Comparison of ENCODE assay signal across 2 cellular contexts in the genomic region with DNA sequence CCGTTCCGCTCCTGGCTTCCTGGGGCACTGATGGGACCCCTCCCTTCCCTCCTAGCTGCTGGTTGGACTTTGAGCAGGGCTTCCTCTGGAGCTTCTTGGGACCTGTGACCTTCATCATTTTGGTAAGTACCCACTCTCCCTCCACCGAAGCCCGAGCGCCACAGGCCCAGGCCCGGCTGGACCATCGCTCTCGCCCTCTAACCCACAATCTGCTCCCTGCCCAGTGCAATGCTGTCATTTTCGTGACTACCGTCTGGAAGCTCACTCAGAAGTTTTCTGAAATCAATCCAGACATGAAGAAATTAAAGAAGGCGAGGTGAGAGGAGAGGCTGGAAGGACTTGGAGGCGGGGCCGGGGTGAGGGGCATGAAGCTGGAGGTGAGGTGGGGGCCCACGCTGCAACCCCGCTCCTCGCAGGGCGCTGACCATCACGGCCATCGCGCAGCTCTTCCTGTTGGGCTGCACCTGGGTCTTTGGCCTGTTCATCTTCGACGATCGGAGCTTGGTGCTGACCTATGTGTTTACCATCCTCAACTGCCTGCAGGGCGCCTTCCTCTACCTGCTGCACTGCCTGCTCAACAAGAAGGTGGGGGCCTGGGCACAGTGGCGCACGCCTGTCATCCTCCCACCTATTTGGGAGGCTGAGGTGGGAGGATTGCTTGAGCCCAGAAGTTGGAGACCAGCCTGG.
TF ChIP-seq lines count a peak whose summit lies in the region.

No MANE protein-coding gene starts in this region.

TF ChIP-seq in GM12891, 5 proteins besides CTCF, POLR2A, EP300 and RAD21:
- TF ChIP-seq SPI1 (IDR thresholded peaks at IDR 0.05; ENCODE audit: low read depth, low read length) (no peak), TAF1 (IDR thresholded peaks at IDR 0.05; ENCODE audit: low read depth, low read length) (no peak), PAX5 (IDR thresholded peaks at IDR 0.05; ENCODE audit: insufficient read depth, low read length, severe bottlenecking) (no peak), POU2F2 (IDR thresholded peaks at IDR 0.05; ENCODE audit: low read depth, low read length) (no peak), POLR2AphosphoS5 (IDR thresholded peaks at IDR 0.05; ENCODE audit: low read depth, low read length) (no peak)

TF ChIP-seq in H1, 55 proteins besides CTCF, POLR2A, EP300 and RAD21:
- TF ChIP-seq CREB1 (IDR thresholded peaks at IDR 0.05) (no peak), SP4 (IDR thresholded peaks at IDR 0.05; ENCODE audit: low read length) (no peak), CHD1 (IDR thresholded peaks at IDR 0.05; ENCODE audit: low read depth, low read length) (no peak), POLR2AphosphoS5 (IDR thresholded peaks at IDR 0.05; ENCODE audit: low read depth, low read length) (no peak), SRF (IDR thresholded peaks at IDR 0.05; ENCODE audit: low read depth, low read length) (no peak), BACH1 (IDR thresholded peaks at IDR 0.05; ENCODE audit: low read length) (no peak), JUN (IDR thresholded peaks at IDR 0.05; ENCODE audit: low read depth, low read length) (no peak), POU5F1 (IDR thresholded peaks at IDR 0.05; ENCODE audit: low read depth, low read length) (no peak), SIX5 (IDR thresholded peaks at IDR 0.05; ENCODE audit: low read depth, low read length) (no peak), TEAD4 (IDR thresholded peaks at IDR 0.05; ENCODE audit: low read depth, low read length) (no peak)
